ENCODE assay signal across 6 cellular contexts in the genomic region with DNA sequence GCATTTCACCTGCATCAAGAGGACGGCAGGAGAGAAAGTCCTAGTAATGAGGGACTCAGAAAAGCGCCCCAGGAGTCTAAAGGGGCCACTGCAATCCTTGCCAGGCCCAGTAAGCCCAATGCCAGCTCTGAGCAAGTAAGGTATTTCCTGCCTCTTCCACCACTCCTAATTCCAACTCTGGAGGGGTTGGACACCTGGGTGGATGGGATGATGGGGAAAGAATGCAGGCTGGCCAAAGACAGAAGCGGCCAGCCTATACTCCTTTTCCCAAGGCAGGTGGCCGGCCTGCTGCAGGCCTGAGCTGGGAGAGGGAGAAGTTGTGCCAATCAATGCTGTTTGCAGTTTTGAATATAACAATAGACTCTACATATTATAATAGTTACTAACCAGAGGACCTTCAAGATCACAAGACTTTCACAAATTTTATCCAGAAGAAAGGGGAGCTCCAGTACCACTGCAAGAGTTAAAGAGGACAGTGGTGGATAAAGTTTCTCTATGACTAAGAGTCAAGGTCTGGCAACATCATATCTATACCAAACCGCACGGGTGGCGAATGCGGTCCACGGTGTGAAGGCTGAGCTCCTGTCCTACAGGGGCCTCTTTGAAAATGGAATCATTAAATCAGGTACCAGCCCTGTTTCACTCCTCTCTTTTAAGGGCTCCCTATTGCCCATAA.
"Had no signal": no experiment of that assay in that cellular context is flagged by ENCODE, and none has a peak within 500 bp of the region (broad histone marks: within the 10 kb centered on the region; RNA-seq: fewer than 3 reads in every experiment).

No MANE protein-coding gene starts in this region.

- H3K27ac Mint-ChIP-seq: GM23338, IgD-negative memory B cell had no signal

- H3K4me3 ChIP-seq: GM23338 had no signal

- H3K27ac ChIP-seq: HL-60 had no signal

- H3K4me3 Mint-ChIP-seq: GM23338, H9, IgD-negative memory B cell had no signal

- ATAC-seq: GM23338, HepG2 had no signal

- DNase-seq: H9, HCEC 1CT had no signal
